3 cellular contexts compared by ENCODE assay signal in genomic region chr2:30475542-30475941, GRCh38.
TF ChIP-seq lines count a peak whose summit lies in the region.

No MANE protein-coding gene starts in this region.

TF ChIP-seq in SK-N-SH, 30 proteins besides CTCF, POLR2A, EP300 and RAD21:
- no peak for TF ChIP-seq POLR2AphosphoS5 (IDR thresholded peaks at IDR 0.05; ENCODE audit: low read depth, low read length)
- no peak for TF ChIP-seq NRF1 (IDR thresholded peaks at IDR 0.05; ENCODE audit: low read depth, low read length)
- TF ChIP-seq SIN3A (IDR thresholded peaks at IDR 0.05; ENCODE audit: borderline replicate concordance, low read depth, low read length), result no peak
- TF ChIP-seq RFX5 (IDR thresholded peaks at IDR 0.05; ENCODE audit: low read length), result no peak
- TF ChIP-seq MXI1 (IDR thresholded peaks at IDR 0.05; ENCODE audit: low read depth, low read length), result no peak
- TF ChIP-seq MAX (IDR thresholded peaks at IDR 0.05; ENCODE audit: low read depth), result no peak
- no peak for TF ChIP-seq ZBTB33 (IDR thresholded peaks at IDR 0.05; ENCODE audit: borderline replicate concordance, low read depth)
- no peak for TF ChIP-seq RCOR1 (IDR thresholded peaks at IDR 0.05; ENCODE audit: low read length)
- no peak for TF ChIP-seq FOXJ3 (CRISPR knock-in tag; IDR thresholded peaks at IDR 0.05)
- no peak for TF ChIP-seq EZH2phosphoT487 (IDR thresholded peaks at IDR 0.05; ENCODE audit: borderline replicate concordance, low read depth)

TF ChIP-seq in SK-N-SH treated with all-trans-retinoic acid at 6 μM for 48 hours, 23 proteins besides CTCF, POLR2A, EP300 and RAD21:
- TF ChIP-seq CSDC2 (CRISPR knock-in tag; IDR thresholded peaks at IDR 0.05), result no peak
- TF ChIP-seq CREB5 (CRISPR knock-in tag; IDR thresholded peaks at IDR 0.05; ENCODE audit: low read depth), result no peak
- no peak for TF ChIP-seq BACH2 (CRISPR knock-in tag; IDR thresholded peaks at IDR 0.05; ENCODE audit: borderline replicate concordance)
- no peak for TF ChIP-seq POU6F1 (CRISPR knock-in tag; IDR thresholded peaks at IDR 0.05; ENCODE audit: borderline replicate concordance, low read depth)
- TF ChIP-seq ZNF70 (CRISPR knock-in tag; IDR thresholded peaks at IDR 0.05), result no peak
- TF ChIP-seq PATZ1 (CRISPR knock-in tag; IDR thresholded peaks at IDR 0.05; ENCODE audit: borderline replicate concordance), result no peak
- no peak for TF ChIP-seq ZNF565 (CRISPR knock-in tag; conservative IDR thresholded peaks at IDR 0.05; ENCODE audit: low read depth)
- TF ChIP-seq ZNF8 (CRISPR knock-in tag; IDR thresholded peaks at IDR 0.05), result no peak
- no peak for TF ChIP-seq TOX (CRISPR knock-in tag; IDR thresholded peaks at IDR 0.05; ENCODE audit: borderline replicate concordance)
- no peak for TF ChIP-seq SNAI2 (CRISPR knock-in tag; IDR thresholded peaks at IDR 0.05)
- no peak for TF ChIP-seq TCF4 (CRISPR knock-in tag; IDR thresholded peaks at IDR 0.05; ENCODE audit: borderline replicate concordance)

TF ChIP-seq in GM12878, 131 proteins besides CTCF, POLR2A, EP300 and RAD21:
- TF ChIP-seq RBBP5 (conservative IDR thresholded peaks at IDR 0.05) (no peak), NR2C2 (IDR thresholded peaks at IDR 0.05; ENCODE audit: borderline replicate concordance, control insufficient read depth, insufficient read length, low read depth) (no peak), CUX1 (IDR thresholded peaks at IDR 0.05; ENCODE audit: insufficient replicate concordance, low read depth, low read length) (no peak), MAX (IDR thresholded peaks at IDR 0.05; ENCODE audit: low read depth, low read length) (no peak), RELB (IDR thresholded peaks at IDR 0.05; ENCODE audit: low read depth) (no peak), NRF1 (conservative IDR thresholded peaks at IDR 0.05; ENCODE audit: low read depth, low read length) (no peak), SMAD5 (IDR thresholded peaks at IDR 0.05; ENCODE audit: low read depth) (no peak), RUNX3 (IDR thresholded peaks at IDR 0.05; ENCODE audit: low read length) (no peak), KAT2A (conservative IDR thresholded peaks at IDR 0.05; ENCODE audit: control insufficient read depth, low read depth, low read length) (no peak), SPI1 (IDR thresholded peaks at IDR 0.05; ENCODE audit: borderline replicate concordance, insufficient read depth, low read depth, low read length) (no peak), PBX3 (IDR thresholded peaks at IDR 0.05; ENCODE audit: insufficient replicate concordance, low read depth, low read length) (no peak), PAX8 (IDR thresholded peaks at IDR 0.05) (no peak), RFX5 (IDR thresholded peaks at IDR 0.05; ENCODE audit: low read depth, low read length) (no peak), SIX5 (IDR thresholded peaks at IDR 0.05; ENCODE audit: low read depth, low read length, severe bottlenecking) (no peak)
TF ChIP-seq in GM12878: peak in this region for 0.
